8 cellular contexts compared by ENCODE assay signal in the genomic region with DNA sequence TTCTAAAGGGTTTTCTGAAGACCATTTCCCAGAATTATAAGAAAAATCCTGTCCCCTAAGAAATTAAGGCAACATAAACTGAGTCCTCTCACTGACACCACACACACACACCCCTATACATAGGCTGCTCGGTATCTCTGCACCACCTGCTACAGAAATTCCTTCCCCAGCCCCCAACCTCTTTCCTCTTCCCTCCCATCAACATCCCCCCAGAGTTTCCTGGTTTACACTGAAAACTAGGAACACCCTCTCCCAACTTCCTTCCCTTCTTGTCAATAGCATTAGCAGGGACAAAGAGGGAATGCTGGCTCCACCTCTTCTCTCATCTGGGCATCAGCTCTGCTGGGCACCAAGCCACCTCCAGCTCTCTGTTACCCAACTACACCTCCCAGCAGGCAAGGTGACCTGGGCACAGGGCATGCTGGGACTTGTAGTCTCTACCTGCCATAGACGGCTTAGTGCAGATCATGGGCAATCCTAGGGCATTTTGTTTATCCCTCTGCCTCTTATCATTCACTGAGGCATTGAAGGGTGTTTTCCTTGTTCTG. TPM values are rescaled to one million over a fixed set of nuclear protein-coding genes. Genes with fewer than 3 reads are reported as not detected.
DNase-seq lines count a peak whose midpoint lies in the region; ATAC-seq and TF ChIP-seq lines count a peak whose summit lies in the region.

No MANE protein-coding gene starts in this region.

- H3K4me3 ChIP-seq in OCI-LY7 (ENCODE audit: low read depth, low read length, poor library complexity, severe bottlenecking) (no peak overlapping the region), foreskin fibroblast (ENCODE audit: low read depth in 1 of 2, low read length in 2 of 2) (no peak overlapping the region), tibial artery (no peak overlapping the region)

- peaks cover 15% of the 10 kb centered on the region for H3K4me1 ChIP-seq in OCI-LY7 (ENCODE audit: insufficient read depth, low read length, poor library complexity, severe bottlenecking)
- H3K4me1 ChIP-seq in tibial artery: peaks cover 17 to 100% (median 84%) of the 10 kb centered on the region in 4 donors

- H4K20me1 ChIP-seq in OCI-LY7 (ENCODE audit: insufficient read depth, low read length): no peaks in the 10 kb centered on the region; the same call in 1 of the 2 replicates

- CTCF ChIA-PET in OCI-LY7 (lab: Charles Lee; ENCODE audit: unreplicated experiment): interaction anchor here (0.6 to 1.5 kb wide), 3 partner anchors 16 to 106 kb away, joined by 3 to 6 read pairs (median 4); a partner anchor contains a TSS

- ATAC-seq in HG03442 (IDR thresholded peaks at IDR 0.05; ENCODE audit: unreplicated experiment): peak; percentile 55
- no peak for ATAC-seq in HG03571 (IDR thresholded peaks at IDR 0.05; ENCODE audit: unreplicated experiment)

- H3K27me3 ChIP-seq in tibial artery: no peaks in the 10 kb centered on the region

- POLR2A ChIA-PET in OCI-LY7 (lab: Charles Lee): interaction anchor here (0.8 to 1.6 kb wide), 5 partner anchors 19 to 159 kb away, joined by 3 to 8 read pairs (median 3); a partner anchor contains a TSS

- H3K9me2 ChIP-seq in OCI-LY7 (ENCODE audit: insufficient read depth, low read length): no peaks in the 10 kb centered on the region

- H3K4me2 ChIP-seq in OCI-LY7 (ENCODE audit: low read length): peak overlapping the region; percentile 12; the same call in 1 of the 2 replicates

- intact Hi-C loops in OCI-LY7 (cut with micrococcal nuclease; ENCODE audit: unreplicated experiment): loop anchor here (10.0 kb wide), 2 partner anchors 183 to 223 kb away; a partner anchor contains a TSS
- intact Hi-C loops in tibial artery (cut with DNase I; ENCODE audit: low total_unique reads): loop anchor here (5.0 kb wide), 1 partner anchor 110 kb away; no protein-coding TSS in a partner anchor

- H3K9me3 ChIP-seq in OCI-LY7 (ENCODE audit: low read length) (no peaks in the 10 kb centered on the region), tibial artery (no peaks in the 10 kb centered on the region)

- no TSS peak for BruUV-seq in OCI-LY7 (replicated peaks; lab: Mats Ljungman, UMichigan)

- H2AFZ ChIP-seq in OCI-LY7 (ENCODE audit: low read length): peak overlapping the region; percentile 21; the same call in 1 of the 2 replicates

- H3K27ac ChIP-seq in OCI-LY7 (ENCODE audit: low read depth, low read length, poor library complexity, severe bottlenecking): no peak overlapping the region
- peak overlapping the region; percentile 98 to 100 for H3K27ac ChIP-seq in tibial artery

- DNase-seq in COLO668 (lab: John Stamatoyannopoulos, UW; ENCODE audit: unreplicated experiment) (peak; percentile 39), OCI-LY7 (ENCODE audit: low spot score) (peak; percentile 73), foreskin fibroblast (peak; percentile 64 to 85), nucleus accumbens (lab: John Stamatoyannopoulos, UW) (peak in 53 of 56 donors; percentile 9 to 85 (median 61)), tibial artery (peak; percentile 89 to 94)
- DNase-seq in activated effector memory CD4-positive, alpha-beta T cell treated with Interleukin-2 at 50 U/mL for 16 hours: peak; percentile 39

- H3K79me2 ChIP-seq in OCI-LY7 (ENCODE audit: insufficient read depth, low read depth, low read length): no peaks in the 10 kb centered on the region

- no peaks in the 10 kb centered on the region for H3K36me3 ChIP-seq in OCI-LY7 (ENCODE audit: insufficient read depth, low read length)
- H3K36me3 ChIP-seq in tibial artery: peaks cover 17 to 31% (median 31%) of the 10 kb centered on the region in 3 donors

- no peak for TF ChIP-seq CTCF in OCI-LY7 (conservative IDR thresholded peaks at IDR 0.05; ENCODE audit: low read length)
- TF ChIP-seq CTCF in foreskin fibroblast (IDR thresholded peaks at IDR 0.05; ENCODE audit: low read depth, low read length): no peak
- TF ChIP-seq CTCF in tibial artery (IDR thresholded peaks at IDR 0.05): no peak

RNA-seq across cellular contexts. Expression of a gene that starts 15.7 kb away (rescaled TPM):
- not detected in 2 replicates for total RNA-seq in OCI-LY7 (2014; rRNA removed; shearing (Covaris generic))
- total RNA-seq in OCI-LY7 (2022): 0.08 TPM in 1 of 2 replicates, not detected in the other

RNA-seq across cellular contexts. Expression of a gene that starts 19.1 kb away (rescaled TPM):
- total RNA-seq in OCI-LY7 (2014; rRNA removed; shearing (Covaris generic)): 11.4 and 14.8 TPM in 2 replicates
- 28.7 and 37.2 TPM in 2 replicates for total RNA-seq in OCI-LY7 (2022)

RNA-seq across cellular contexts. Expression of a gene that starts 51.3 kb away (rescaled TPM):
- 19.8 and 27.2 TPM in 2 replicates for total RNA-seq in OCI-LY7 (2014; rRNA removed; shearing (Covaris generic))
- 33.4 and 46.9 TPM in 2 replicates for total RNA-seq in OCI-LY7 (2022)

Comparison
In these comparisons a context has a peak if more than half of its experiments do, and no peak if none do; other contexts are left out.
1. DNase-seq: peak in every context shown above with its lines; median percentile 92 in tibial artery; 74 in foreskin fibroblast; 73 in OCI-LY7; 61 in nucleus accumbens; 39 in COLO668; 39 in activated effector memory CD4-positive, alpha-beta T cell treated with Interleukin-2 at 50 U/mL for 16 hours.